21 cellular contexts compared by ENCODE assay signal in the genomic region with DNA sequence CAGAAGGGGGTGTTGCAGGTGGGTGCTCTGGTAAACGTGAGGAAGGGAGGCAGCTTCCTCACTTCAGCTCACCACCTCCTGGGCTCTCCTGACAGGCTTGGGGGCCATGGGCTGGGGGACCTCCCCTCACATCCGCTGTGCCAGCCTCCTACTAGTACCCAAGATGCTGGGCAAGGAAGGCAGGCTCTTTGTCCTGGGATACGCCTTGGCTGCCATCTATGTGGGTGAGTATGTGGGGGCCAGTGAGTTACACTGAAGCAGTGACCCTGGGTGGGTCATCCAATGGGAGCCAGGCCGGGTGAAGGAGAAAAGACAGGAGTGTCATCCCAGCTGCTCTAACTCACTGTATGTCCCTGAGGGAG. TPM values are rescaled to one million over a fixed set of nuclear protein-coding genes. Genes with fewer than 3 reads are reported as not detected.
DNase-seq lines count a peak whose midpoint lies in the region; ATAC-seq, FAIRE-seq and TF ChIP-seq lines count a peak whose summit lies in the region.
"Had no signal": no experiment of that assay in that cellular context is flagged by ENCODE, and none has a peak within 500 bp of the region (broad histone marks: within the 10 kb centered on the region; RNA-seq: fewer than 3 reads in every experiment).

No MANE protein-coding gene starts in this region.

- no peaks in the 10 kb centered on the region for H4K20me1 ChIP-seq in keratinocyte (ENCODE audit: control insufficient read depth, extremely low read depth, insufficient read depth, low read length)

- peak overlapping the region; percentile 26 for H3K4me3 ChIP-seq in LNCaP clone FGC (ENCODE audit: low read depth, low read length)
- no peak overlapping the region for H3K4me3 ChIP-seq in RWPE2 (ENCODE audit: severe bottlenecking)
- no peak overlapping the region for H3K4me3 ChIP-seq in keratinocyte (ENCODE audit: control insufficient read depth in 2 of 3, extremely low read depth in 1 of 3, insufficient read depth in 2 of 3, low read depth in 1 of 3, low read length in 3 of 3)
- no peak overlapping the region for H3K4me3 ChIP-seq in suprapubic skin
- H3K4me3 ChIP-seq: GM23248 had no signal

- no peak for TF ChIP-seq POLR2A in suprapubic skin (IDR thresholded peaks at IDR 0.05)

- H3K79me2 ChIP-seq in keratinocyte (ENCODE audit: control insufficient read depth, insufficient read depth, low read length), result no peaks in the 10 kb centered on the region

- no peak overlapping the region for H3K4me2 ChIP-seq in keratinocyte (ENCODE audit: control insufficient read depth, extremely low read depth, insufficient read depth, low read depth, low read length)
- H3K4me2 ChIP-seq: SK-N-SH had no signal

- H3K27me3 ChIP-seq in RWPE2 (ENCODE audit: insufficient read depth, poor library complexity, severe bottlenecking) (no peaks in the 10 kb centered on the region), keratinocyte (ENCODE audit: control insufficient read depth, extremely low read depth, insufficient read depth, low read length) (no peaks in the 10 kb centered on the region), suprapubic skin (no peaks in the 10 kb centered on the region)
- H3K27me3 ChIP-seq: BE2C had no signal

- H3K36me3 ChIP-seq in RWPE2 (ENCODE audit: low read depth) (no peaks in the 10 kb centered on the region), keratinocyte (ENCODE audit: control insufficient read depth in 2 of 2, extremely low read depth in 1 of 2, insufficient read depth in 2 of 2, low read length in 2 of 2) (no peaks in the 10 kb centered on the region), suprapubic skin (no peaks in the 10 kb centered on the region)
- H3K36me3 ChIP-seq: BE2C had no signal

- no peak for TF ChIP-seq EP300 in suprapubic skin (IDR thresholded peaks at IDR 0.05)

- H3K27ac ChIP-seq in RWPE2 (ENCODE audit: poor library complexity, severe bottlenecking), result peak overlapping the region; percentile 58
- H3K27ac ChIP-seq in keratinocyte (ENCODE audit: control insufficient read depth, insufficient read depth, low read length), result peak overlapping the region; percentile 28
- peak overlapping the region; percentile 95 for H3K27ac ChIP-seq in suprapubic skin
- H3K27ac ChIP-seq: GM23248 had no signal

- H3K4me1 ChIP-seq in RWPE2 (ENCODE audit: insufficient read depth, poor library complexity, severe bottlenecking) (peaks cover 14% of the 10 kb centered on the region), keratinocyte (ENCODE audit: control insufficient read depth, extremely low read depth, insufficient read depth, low read length) (peaks cover 27% of the 10 kb centered on the region), suprapubic skin (peaks cover 43% of the 10 kb centered on the region)
- H3K4me1 ChIP-seq: BE2C had no signal

- dilution Hi-C loops in keratinocyte (cut with MboI; ENCODE audit: extremely low pct_ligation_motif_present, low sequenced_read_pairs), result no loop called here

- H3K9me3 ChIP-seq in RWPE2 (ENCODE audit: severe bottlenecking) (no peaks in the 10 kb centered on the region), keratinocyte (ENCODE audit: control insufficient read depth, low read depth, low read length) (no peaks in the 10 kb centered on the region), suprapubic skin (no peaks in the 10 kb centered on the region)
- H3K9me3 ChIP-seq: BE2C, SK-N-SH had no signal

- 76% methylated on average over 4 of the region's 4 CpGs for WGBS in suprapubic skin

- DNase-seq in LNCaP clone FGC (ENCODE audit: low read depth), result no peak
- DNase-seq in RWPE2 (ENCODE audit: low spot score), result no peak
- no peak for DNase-seq in keratinocyte (ENCODE audit: low read depth, low spot score)
- DNase-seq in suprapubic skin (ENCODE audit: low spot score in 2 of 2), result no peak
- no peak for DNase-seq in mesenteric fat pad (ENCODE audit: low spot score)
- DNase-seq: BE2C; CD8-positive, alpha-beta memory T cell; DMS79; NCI-H1417 treated with DMSO at 0.1 percent for 48 hours; NCI-H2029; NCI-H2171; NCI-H446 treated with DMSO at 0.1 percent for 48 hours; NK-92 treated with Interleukin-12 subunit alpha and Interleukin-12 subunit beta, amount 100 ng/mL, for 24 hours; SHP77; SK-N-SH had no signal

- H3K9ac ChIP-seq in keratinocyte (ENCODE audit: control insufficient read depth, extremely low read depth, insufficient read depth, low read length), result peak overlapping the region; percentile 4
- H3K9ac ChIP-seq: GM23248, SK-N-SH had no signal

- H3K9me1 ChIP-seq in keratinocyte (ENCODE audit: control insufficient read depth, extremely low read depth, insufficient read depth, low read length), result peaks cover 3% of the 10 kb centered on the region

- ATAC-seq in RWPE2 (ENCODE audit: low read depth) (no peak), SK-N-SH treated with all-trans-retinoic acid at 6 μM for 48 hours (no peak), GM21423 (IDR thresholded peaks at IDR 0.05; ENCODE audit: unreplicated experiment) (no peak)

- no peak overlapping the region for H2AFZ ChIP-seq in keratinocyte (ENCODE audit: control insufficient read depth, low read length)
- H2AFZ ChIP-seq: GM23248 had no signal

- no peak for TF ChIP-seq CTCF in LNCaP clone FGC (IDR thresholded peaks at IDR 0.05; ENCODE audit: control insufficient read depth, extremely low read depth, insufficient read depth)
- no peak for TF ChIP-seq CTCF in RWPE2 (IDR thresholded peaks at IDR 0.05; ENCODE audit: poor library complexity, severe bottlenecking)
- TF ChIP-seq CTCF in keratinocyte (optimal IDR thresholded peaks at IDR 0.05 in 1 of 3, IDR thresholded peaks at IDR 0.05 in 1 of 3, conservative IDR thresholded peaks at IDR 0.05 in 1 of 3; ENCODE audit: extremely low read depth in 1 of 3, insufficient read depth in 2 of 3, low read length in 3 of 3), result no peak
- TF ChIP-seq CTCF in suprapubic skin (IDR thresholded peaks at IDR 0.05), result no peak

- no peak for FAIRE-seq in keratinocyte (lab: Jason Lieb, UNC)
- FAIRE-seq: D721Med had no signal

RNA-seq across cellular contexts. Expression of a gene that starts 5.7 kb away (rescaled TPM):
- 0.05 TPM in 1 of 3 replicates, not detected in the others for polyA plus RNA-seq in keratinocyte
- polyA plus RNA-seq in keratinocyte (2011; ENCODE audit: low read depth), result not detected
- polyA plus RNA-seq in keratinocyte (2011; cell fraction: cytosol; rRNA removed), result not detected in 2 replicates
- 0.11 and 0.27 TPM in 2 replicates for polyA plus RNA-seq in keratinocyte (2011; cell fraction: nucleus; rRNA removed)
- polyA plus RNA-seq in keratinocyte (2012; ENCODE audit: low replicate concordance), result 0.14 TPM in 1 of 2 replicates, not detected in the other
- polyA minus RNA-seq in keratinocyte, result 0.43 TPM in 1 of 3 replicates, not detected in the others
- polyA minus RNA-seq in keratinocyte (2011; cell fraction: cytosol; rRNA and poly(A)+ RNA removed), result not detected
- not detected in 2 replicates for polyA minus RNA-seq in keratinocyte (2011; cell fraction: nucleus; rRNA and poly(A)+ RNA removed)
- total RNA-seq in suprapubic skin (1 to 10 TPM in 3 of 4 donors, under 1 TPM in 1; 0.55 to 8.2 (median 2.8) TPM), mesenteric fat pad (not detected)
- total RNA-seq: CD8-positive, alpha-beta memory T cell; GM23248; LHCN-M2 had no signal
- polyA plus RNA-seq: AG04450; CD8-positive, alpha-beta memory T cell; GM23248; SK-N-SH had no signal

RNA-seq across cellular contexts. Expression of a gene that starts 5.7 kb away (rescaled TPM):
- polyA plus RNA-seq in keratinocyte, result 0.11 to 0.46 TPM (median 0.14 TPM) in 3 replicates
- 0.20 TPM for polyA plus RNA-seq in keratinocyte (2011; ENCODE audit: low read depth)
- 0.06 TPM in 1 of 2 replicates, not detected in the other for polyA plus RNA-seq in keratinocyte (2011; cell fraction: cytosol; rRNA removed)
- 1.0 and 1.1 TPM in 2 replicates for polyA plus RNA-seq in keratinocyte (2011; cell fraction: nucleus; rRNA removed)
- 0.13 and 1.3 TPM in 2 replicates for polyA plus RNA-seq in keratinocyte (2012; ENCODE audit: low replicate concordance)
- 0.16 TPM in 1 of 3 replicates, not detected in the others for polyA minus RNA-seq in keratinocyte
- polyA minus RNA-seq in keratinocyte (2011; cell fraction: cytosol; rRNA and poly(A)+ RNA removed), result not detected
- polyA minus RNA-seq in keratinocyte (2011; cell fraction: nucleus; rRNA and poly(A)+ RNA removed), result not detected in 2 replicates
- total RNA-seq in suprapubic skin, result 10 to 100 TPM; 13.4 to 36.0 (median 14.5) TPM
- total RNA-seq in mesenteric fat pad, result 0.87 TPM
- total RNA-seq: GM23248 had no signal
- polyA plus RNA-seq: CD8-positive, alpha-beta memory T cell had no signal

RNA-seq across cellular contexts. Expression of a gene that starts 11.8 kb away (rescaled TPM):
- 130 to 280 TPM (median 131 TPM) in 3 replicates for polyA plus RNA-seq in keratinocyte
- polyA plus RNA-seq in keratinocyte (2011; ENCODE audit: low read depth), result 106 TPM
- 98.3 and 169 TPM in 2 replicates for polyA plus RNA-seq in keratinocyte (2011; cell fraction: cytosol; rRNA removed)
- polyA plus RNA-seq in keratinocyte (2011; cell fraction: nucleus; rRNA removed), result 313 and 412 TPM in 2 replicates
- polyA plus RNA-seq in keratinocyte (2012; ENCODE audit: low replicate concordance), result 166 and 194 TPM in 2 replicates
- 269 to 455 TPM (median 448 TPM) in 3 replicates for polyA minus RNA-seq in keratinocyte
- polyA minus RNA-seq in keratinocyte (2011; cell fraction: cytosol; rRNA and poly(A)+ RNA removed), result 471 TPM
- 347 and 394 TPM in 2 replicates for polyA minus RNA-seq in keratinocyte (2011; cell fraction: nucleus; rRNA and poly(A)+ RNA removed)
- total RNA-seq in suprapubic skin (100 to 1,000 TPM; 304 to 327 (median 321) TPM), mesenteric fat pad (176 TPM)

RNA-seq across cellular contexts. Expression of a gene that starts 24.3 kb away (rescaled TPM):
- polyA plus RNA-seq in keratinocyte, result 7.6 to 11.0 TPM (median 9.9 TPM) in 3 replicates
- 7.7 TPM for polyA plus RNA-seq in keratinocyte (2011; ENCODE audit: low read depth)
- 5.6 and 8.1 TPM in 2 replicates for polyA plus RNA-seq in keratinocyte (2011; cell fraction: cytosol; rRNA removed)
- polyA plus RNA-seq in keratinocyte (2011; cell fraction: nucleus; rRNA removed), result 13.7 and 15.9 TPM in 2 replicates
- polyA plus RNA-seq in keratinocyte (2012; ENCODE audit: low replicate concordance), result 7.2 and 12.3 TPM in 2 replicates
- 5.4 to 9.9 TPM (median 7.6 TPM) in 3 replicates for polyA minus RNA-seq in keratinocyte
- 12.3 TPM for polyA minus RNA-seq in keratinocyte (2011; cell fraction: cytosol; rRNA and poly(A)+ RNA removed)
- 7.3 and 8.2 TPM in 2 replicates for polyA minus RNA-seq in keratinocyte (2011; cell fraction: nucleus; rRNA and poly(A)+ RNA removed)
- total RNA-seq in suprapubic skin (10 to 100 TPM; 22.4 to 44.2 (median 28.7) TPM), mesenteric fat pad (3.1 TPM)

RNA-seq across cellular contexts. Expression of a gene that starts 36.7 kb away (rescaled TPM):
- 15.3 to 51.8 TPM (median 20.9 TPM) in 3 replicates for polyA plus RNA-seq in keratinocyte
- 13.9 TPM for polyA plus RNA-seq in keratinocyte (2011; ENCODE audit: low read depth)
- polyA plus RNA-seq in keratinocyte (2011; cell fraction: cytosol; rRNA removed), result 15.2 and 26.3 TPM in 2 replicates
- polyA plus RNA-seq in keratinocyte (2011; cell fraction: nucleus; rRNA removed), result 54.4 and 57.6 TPM in 2 replicates
- polyA plus RNA-seq in keratinocyte (2012; ENCODE audit: low replicate concordance), result 21.0 and 51.7 TPM in 2 replicates
- 21.3 to 40.8 TPM (median 37.0 TPM) in 3 replicates for polyA minus RNA-seq in keratinocyte
- 72.1 TPM for polyA minus RNA-seq in keratinocyte (2011; cell fraction: cytosol; rRNA and poly(A)+ RNA removed)
- polyA minus RNA-seq in keratinocyte (2011; cell fraction: nucleus; rRNA and poly(A)+ RNA removed), result 40.6 and 48.0 TPM in 2 replicates
- total RNA-seq in suprapubic skin, result 100 to 1,000 TPM; 238 to 243 (median 239) TPM
- 80.4 TPM for total RNA-seq in mesenteric fat pad

Comparison
In these comparisons a context has a peak if more than half of its experiments do, and no peak if none do; other contexts are left out.
1. H3K27ac ChIP-seq: peak in every context shown above with its lines; median percentile 95 in suprapubic skin; 58 in RWPE2; 28 in keratinocyte.